Comparison of ENCODE assay signal across 1 cellular context in genomic region chr2:24164416-24164973, GRCh38.
A peak's percentile ranks its signal among the peaks of the same experiment; 100 is the strongest.
TF ChIP-seq lines count a peak whose summit lies in the region.

No MANE protein-coding gene starts in this region.

TF ChIP-seq in A549, 52 proteins besides CTCF, POLR2A, EP300 and RAD21 (continued from another document):
- peak; percentile 30; the same call in 1 of the 2 replicates for TF ChIP-seq MAX (IDR thresholded peaks at IDR 0.05)
- no peak for TF ChIP-seq SREBF2 (IDR thresholded peaks at IDR 0.05)
- no peak for TF ChIP-seq JUN (IDR thresholded peaks at IDR 0.05)
- peak; percentile 90 for TF ChIP-seq SMC3 (IDR thresholded peaks at IDR 0.05)
- no peak for TF ChIP-seq HEYL (CRISPR knock-in tag; IDR thresholded peaks at IDR 0.05)
- TF ChIP-seq CBX2 (IDR thresholded peaks at IDR 0.05; ENCODE audit: borderline replicate concordance, low read depth): no peak
- TF ChIP-seq ZSCAN20 (CRISPR knock-in tag; IDR thresholded peaks at IDR 0.05): no peak
- no peak for TF ChIP-seq ZC3H11A (IDR thresholded peaks at IDR 0.05)
